ENCODE assay signal across 1 cellular context in the genomic region with DNA sequence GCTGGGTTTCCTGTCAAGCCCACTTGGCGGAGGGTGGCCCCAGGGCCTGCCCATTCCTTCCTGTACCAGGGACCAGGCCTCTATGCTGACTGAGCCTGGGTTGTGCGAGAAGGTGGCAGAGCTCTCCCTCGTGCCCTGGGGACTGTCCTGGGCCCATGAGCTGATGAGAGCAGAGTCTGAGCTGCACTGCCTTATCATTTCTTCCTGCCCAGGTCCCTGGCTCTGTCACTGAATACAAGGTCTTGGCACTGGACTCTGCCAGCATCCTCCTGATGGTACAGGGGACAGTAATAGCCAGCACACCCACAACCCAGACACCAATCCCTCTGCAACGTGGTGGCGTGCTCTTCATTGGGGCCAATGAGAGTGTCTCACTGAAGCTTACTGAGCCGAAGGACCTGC.
TF ChIP-seq lines count a peak whose summit lies in the region.

No MANE protein-coding gene starts in this region.

TF ChIP-seq in GM23338, 12 proteins besides CTCF, POLR2A, EP300 and RAD21:
- TF ChIP-seq, protein P1, sequence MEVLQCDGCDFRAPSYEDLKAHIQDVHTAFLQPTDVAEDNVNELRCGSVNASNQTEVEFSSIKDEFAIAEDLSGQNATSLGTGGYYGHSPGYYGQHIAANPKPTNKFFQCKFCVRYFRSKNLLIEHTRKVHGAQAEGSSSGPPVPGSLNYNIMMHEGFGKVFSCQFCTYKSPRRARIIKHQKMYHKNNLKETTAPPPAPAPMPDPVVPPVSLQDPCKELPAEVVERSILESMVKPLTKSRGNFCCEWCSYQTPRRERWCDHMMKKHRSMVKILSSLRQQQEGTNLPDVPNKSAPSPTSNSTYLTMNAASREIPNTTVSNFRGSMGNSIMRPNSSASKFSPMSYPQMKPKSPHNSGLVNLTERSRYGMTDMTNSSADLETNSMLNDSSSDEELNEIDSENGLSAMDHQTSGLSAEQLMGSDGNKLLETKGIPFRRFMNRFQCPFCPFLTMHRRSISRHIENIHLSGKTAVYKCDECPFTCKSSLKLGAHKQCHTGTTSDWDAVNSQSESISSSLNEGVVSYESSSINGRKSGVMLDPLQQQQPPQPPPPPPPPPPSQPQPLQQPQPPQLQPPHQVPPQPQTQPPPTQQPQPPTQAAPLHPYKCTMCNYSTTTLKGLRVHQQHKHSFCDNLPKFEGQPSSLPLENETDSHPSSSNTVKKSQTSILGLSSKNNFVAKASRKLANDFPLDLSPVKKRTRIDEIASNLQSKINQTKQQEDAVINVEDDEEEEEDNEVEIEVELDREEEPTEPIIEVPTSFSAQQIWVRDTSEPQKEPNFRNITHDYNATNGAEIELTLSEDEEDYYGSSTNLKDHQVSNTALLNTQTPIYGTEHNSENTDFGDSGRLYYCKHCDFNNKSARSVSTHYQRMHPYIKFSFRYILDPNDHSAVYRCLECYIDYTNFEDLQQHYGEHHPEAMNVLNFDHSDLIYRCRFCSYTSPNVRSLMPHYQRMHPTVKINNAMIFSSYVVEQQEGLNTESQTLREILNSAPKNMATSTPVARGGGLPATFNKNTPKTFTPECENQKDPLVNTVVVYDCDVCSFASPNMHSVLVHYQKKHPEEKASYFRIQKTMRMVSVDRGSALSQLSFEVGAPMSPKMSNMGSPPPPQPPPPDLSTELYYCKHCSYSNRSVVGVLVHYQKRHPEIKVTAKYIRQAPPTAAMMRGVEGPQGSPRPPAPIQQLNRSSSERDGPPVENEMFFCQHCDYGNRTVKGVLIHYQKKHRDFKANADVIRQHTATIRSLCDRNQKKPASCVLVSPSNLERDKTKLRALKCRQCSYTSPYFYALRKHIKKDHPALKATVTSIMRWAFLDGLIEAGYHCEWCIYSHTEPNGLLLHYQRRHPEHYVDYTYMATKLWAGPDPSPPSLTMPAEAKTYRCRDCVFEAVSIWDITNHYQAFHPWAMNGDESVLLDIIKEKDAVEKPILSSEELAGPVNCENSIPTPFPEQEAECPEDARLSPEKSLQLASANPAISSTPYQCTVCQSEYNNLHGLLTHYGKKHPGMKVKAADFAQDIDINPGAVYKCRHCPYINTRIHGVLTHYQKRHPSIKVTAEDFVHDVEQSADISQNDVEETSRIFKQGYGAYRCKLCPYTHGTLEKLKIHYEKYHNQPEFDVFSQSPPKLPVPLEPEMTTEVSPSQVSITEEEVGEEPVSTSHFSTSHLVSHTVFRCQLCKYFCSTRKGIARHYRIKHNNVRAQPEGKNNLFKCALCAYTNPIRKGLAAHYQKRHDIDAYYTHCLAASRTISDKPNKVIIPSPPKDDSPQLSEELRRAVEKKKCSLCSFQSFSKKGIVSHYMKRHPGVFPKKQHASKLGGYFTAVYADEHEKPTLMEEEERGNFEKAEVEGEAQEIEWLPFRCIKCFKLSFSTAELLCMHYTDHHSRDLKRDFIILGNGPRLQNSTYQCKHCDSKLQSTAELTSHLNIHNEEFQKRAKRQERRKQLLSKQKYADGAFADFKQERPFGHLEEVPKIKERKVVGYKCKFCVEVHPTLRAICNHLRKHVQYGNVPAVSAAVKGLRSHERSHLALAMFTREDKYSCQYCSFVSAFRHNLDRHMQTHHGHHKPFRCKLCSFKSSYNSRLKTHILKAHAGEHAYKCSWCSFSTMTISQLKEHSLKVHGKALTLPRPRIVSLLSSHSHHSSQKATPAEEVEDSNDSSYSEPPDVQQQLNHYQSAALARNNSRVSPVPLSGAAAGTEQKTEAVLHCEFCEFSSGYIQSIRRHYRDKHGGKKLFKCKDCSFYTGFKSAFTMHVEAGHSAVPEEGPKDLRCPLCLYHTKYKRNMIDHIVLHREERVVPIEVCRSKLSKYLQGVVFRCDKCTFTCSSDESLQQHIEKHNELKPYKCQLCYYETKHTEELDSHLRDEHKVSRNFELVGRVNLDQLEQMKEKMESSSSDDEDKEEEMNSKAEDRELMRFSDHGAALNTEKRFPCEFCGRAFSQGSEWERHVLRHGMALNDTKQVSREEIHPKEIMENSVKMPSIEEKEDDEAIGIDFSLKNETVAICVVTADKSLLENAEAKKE (CRISPR knock-in tag; IDR thresholded peaks at IDR 0.05), result no peak
- peak; percentile 35 for TF ChIP-seq POLR2AphosphoS5 (IDR thresholded peaks at IDR 0.05; ENCODE audit: low read depth)
TF ChIP-seq in GM23338: peak in this region for 1.
